In genomic region chr18:32730620-32731021, GRCh38 we compare ENCODE assay signal across 8 cellular contexts. TPM values are rescaled to one million over a fixed set of nuclear protein-coding genes. Genes with fewer than 3 reads are reported as not detected.
A peak's percentile ranks its signal among the peaks of the same experiment; 100 is the strongest.
DNase-seq lines count a peak whose midpoint lies in the region; ATAC-seq lines count a peak whose summit lies in the region.

No MANE protein-coding gene starts in this region.

- H3K36me3 ChIP-seq in skeletal muscle satellite cell (ENCODE audit: insufficient read depth, low read length): no peaks in the 10 kb centered on the region

- H3K4me2 ChIP-seq in skeletal muscle satellite cell (ENCODE audit: low read length): peak overlapping the region; percentile 80

- H3K27me3 ChIP-seq in skeletal muscle satellite cell (ENCODE audit: control insufficient read depth, insufficient read depth, low read length): no peaks in the 10 kb centered on the region

- no peaks in the 10 kb centered on the region for H3K4me1 ChIP-seq in skeletal muscle satellite cell (ENCODE audit: control insufficient read depth, insufficient read depth, low read length)

- ATAC-seq in GM18858 (IDR thresholded peaks at IDR 0.05; ENCODE audit: unreplicated experiment) (peak; percentile 98), HG03045 (IDR thresholded peaks at IDR 0.05; ENCODE audit: unreplicated experiment) (peak; percentile 82)

- peak overlapping the region; percentile 70 for H3K4me3 ChIP-seq in skeletal muscle satellite cell (ENCODE audit: low read length)

- no peaks in the 10 kb centered on the region for H3K9me3 ChIP-seq in skeletal muscle satellite cell (replicated peaks; ENCODE audit: low read length)

- H3K9ac ChIP-seq in skeletal muscle satellite cell (ENCODE audit: low read depth, low read length): peak overlapping the region; percentile 65

- DNase-seq in AG20443 (ENCODE audit: low spot score): peak; percentile 15
- DNase-seq in NCI-H748 treated with DMSO at 0.1 percent for 48 hours (lab: John Stamatoyannopoulos, UW): peak; percentile 27
- peak; percentile 29 for DNase-seq in epidermal melanocyte (ENCODE audit: insufficient read length, low spot score)
- DNase-seq in cerebellar nuclear complex (lab: John Stamatoyannopoulos, UW): no peak
- no peak for DNase-seq in iPS-NIHi7 (ENCODE audit: extremely low spot score)

RNA-seq across cellular contexts. Expression of gene KLHL14, which starts 42.2 kb away (rescaled TPM):
- not detected in 2 replicates for total RNA-seq in skeletal muscle satellite cell (2012; rRNA removed)

Comparison
In these comparisons a context has a peak if more than half of its experiments do, and no peak if none do; other contexts are left out.
1. DNase-seq: peak in AG20443 (single experiment), NCI-H748 treated with DMSO at 0.1 percent for 48 hours (single experiment) and epidermal melanocyte (single experiment); none in cerebellar nuclear complex (0 of 2) and iPS-NIHi7 (single experiment).